ENCODE assay signal across 8 cellular contexts in the genomic region with DNA sequence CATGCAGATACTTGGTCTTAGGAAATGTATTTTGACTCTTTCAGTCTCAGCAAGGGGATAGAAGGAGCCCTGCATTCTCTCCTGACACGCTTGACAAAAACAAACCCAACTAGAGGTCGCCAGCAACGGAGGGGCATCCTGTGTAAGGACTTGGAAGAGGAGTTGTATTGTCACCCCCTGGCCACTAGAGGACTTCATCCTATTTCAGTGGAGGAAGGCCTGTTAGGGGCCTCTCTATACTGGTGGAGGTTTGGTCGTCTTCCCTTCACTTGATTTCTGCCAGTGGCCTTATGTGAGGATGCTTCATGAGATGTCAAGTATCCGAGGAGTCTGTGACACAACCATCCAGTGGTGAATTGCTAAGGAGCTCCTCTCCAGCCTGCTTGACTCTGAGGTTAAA.
A peak's percentile ranks its signal among the peaks of the same experiment; 100 is the strongest.
DNase-seq lines count a peak whose midpoint lies in the region; ATAC-seq and TF ChIP-seq lines count a peak whose summit lies in the region.

No MANE protein-coding gene starts in this region.

- ATAC-seq in HG03342 (IDR thresholded peaks at IDR 0.05; ENCODE audit: unreplicated experiment) = peak; percentile 49

- no peak overlapping the region for H2BK12ac ChIP-seq in neuronal stem cell (ENCODE audit: low read length)

- H3K27me3 ChIP-seq in neuronal stem cell (ENCODE audit: control insufficient read depth in 3 of 3, insufficient read depth in 3 of 3, low read depth in 1 of 3, low read length in 3 of 3) = no peaks in the 10 kb centered on the region

- H3K14ac ChIP-seq in neuronal stem cell (ENCODE audit: low read length) = no peak overlapping the region

- in situ Hi-C loops in astrocyte of the spinal cord (cut with HindIII; ENCODE audit: low sequenced_read_pairs) = no loop called here

- no peak overlapping the region for H3K9ac ChIP-seq in neuronal stem cell (ENCODE audit: low read depth, low read length, poor library complexity)

- peak; percentile 8 for DNase-seq in NCI-H2171 treated with DMSO at 0.1 percent for 48 hours (lab: John Stamatoyannopoulos, UW)
- DNase-seq in NCI-H2171 (lab: John Stamatoyannopoulos, UW) = no peak
- DNase-seq in astrocyte of the spinal cord (ENCODE audit: low read depth, low spot score) = no peak
- DNase-seq in neuronal stem cell (ENCODE audit: low spot score) = no peak
- no peak for DNase-seq in NCI-H774 (lab: John Stamatoyannopoulos, UW)
- DNase-seq in NCI-H2227 treated with DMSO at 0.1 percent for 48 hours (lab: John Stamatoyannopoulos, UW) = no peak
- DNase-seq in effector CD4-positive, alpha-beta T cell = no peak

- H3K4ac ChIP-seq in neuronal stem cell (ENCODE audit: low read length) = no peak overlapping the region

- no peak overlapping the region for H2BK15ac ChIP-seq in neuronal stem cell (ENCODE audit: low read length)

- H3K4me3 ChIP-seq in astrocyte of the spinal cord (ENCODE audit: low read depth, low read length) (no peak overlapping the region), neuronal stem cell (ENCODE audit: low read length in 2 of 2) (no peak overlapping the region)

- no CpG with 5 or more reads among the region's 5 CpGs for WGBS in neuronal stem cell (ENCODE audit: extremely low coverage in 2 of 2, insufficient read length in 2 of 2, insufficient replicate concordance in 1 of 2), 2 donors

- H2AK5ac ChIP-seq in neuronal stem cell (ENCODE audit: low read depth, low read length) = no peak overlapping the region

- no peak overlapping the region for H3K4me2 ChIP-seq in neuronal stem cell (ENCODE audit: insufficient read depth, low read length, poor library complexity, severe bottlenecking)

- H3K79me1 ChIP-seq in neuronal stem cell (ENCODE audit: low read depth, low read length) = no peaks in the 10 kb centered on the region

- no peak overlapping the region for H4K8ac ChIP-seq in neuronal stem cell (ENCODE audit: low read depth, low read length)

- no peaks in the 10 kb centered on the region for H3K9me3 ChIP-seq in neuronal stem cell (replicated peaks in 1 of 2; ENCODE audit: control insufficient read depth in 2 of 2, insufficient read depth in 1 of 2, low read depth in 1 of 2, low read length in 2 of 2)

- H3K23ac ChIP-seq in neuronal stem cell (ENCODE audit: low read depth, low read length, poor library complexity) = no peak overlapping the region

- no peak overlapping the region for H3K27ac ChIP-seq in neuronal stem cell (replicated peaks; ENCODE audit: low read length)

- H3K36me3 ChIP-seq in neuronal stem cell (replicated peaks in 1 of 2; ENCODE audit: control insufficient read depth in 2 of 2, insufficient read depth in 2 of 2, low read length in 2 of 2) = no peaks in the 10 kb centered on the region

- peak overlapping the region; percentile 37 for H2AFZ ChIP-seq in neuronal stem cell (ENCODE audit: low read length)

- H2BK5ac ChIP-seq in neuronal stem cell (ENCODE audit: low read length) = no peak overlapping the region

- H4K91ac ChIP-seq in neuronal stem cell (ENCODE audit: low read depth, low read length, poor library complexity) = no peak overlapping the region

- H3K18ac ChIP-seq in neuronal stem cell (ENCODE audit: low read length) = no peak overlapping the region

- TF ChIP-seq CTCF in astrocyte of the spinal cord (IDR thresholded peaks at IDR 0.05; ENCODE audit: low read depth, low read length) = peak; percentile 52

- no peaks in the 10 kb centered on the region for H3K4me1 ChIP-seq in neuronal stem cell (ENCODE audit: control insufficient read depth in 2 of 2, insufficient read depth in 1 of 2, low read depth in 1 of 2, low read length in 2 of 2)

- no peak overlapping the region for H2BK120ac ChIP-seq in neuronal stem cell (ENCODE audit: low read depth, low read length)
